23 cellular contexts compared by ENCODE assay signal in genomic region chr22:48423481-48423901, GRCh38.
DNase-seq lines count a peak whose midpoint lies in the region; ATAC-seq and TF ChIP-seq lines count a peak whose summit lies in the region.
"Had no signal": no experiment of that assay in that cellular context is flagged by ENCODE, and none has a peak within 500 bp of the region (broad histone marks: within the 10 kb centered on the region; RNA-seq: fewer than 3 reads in every experiment).

No MANE protein-coding gene starts in this region.

- H2AK5ac ChIP-seq in mesendoderm (ENCODE audit: low read length): no peak overlapping the region

- H4K5ac ChIP-seq in mesendoderm (ENCODE audit: low read length): no peak overlapping the region

- no peak for ATAC-seq in GM18505 (IDR thresholded peaks at IDR 0.05; ENCODE audit: unreplicated experiment)
- ATAC-seq in GM18858 (IDR thresholded peaks at IDR 0.05; ENCODE audit: unreplicated experiment): no peak
- ATAC-seq: activated CD4-positive, alpha-beta T cell treated with anti-CD3 and anti-CD28 coated beads for 36 hours; SK-N-SH treated with all-trans-retinoic acid at 6 μM for 48 hours had no signal

- no peaks in the 10 kb centered on the region for H3K27me3 ChIP-seq in mesendoderm (ENCODE audit: insufficient read depth, low read length, poor library complexity)

- H2BK15ac ChIP-seq in mesendoderm (replicated peaks; ENCODE audit: low read depth): no peak overlapping the region

- H2BK5ac ChIP-seq in mesendoderm (ENCODE audit: low read length): no peak overlapping the region

- no peaks in the 10 kb centered on the region for H3K79me1 ChIP-seq in mesendoderm (ENCODE audit: low read length)

- H3K56ac ChIP-seq in mesendoderm (ENCODE audit: low read length): no peak overlapping the region

- H3K4ac ChIP-seq in mesendoderm (ENCODE audit: low read depth, low read length): no peak overlapping the region

- peak overlapping the region; percentile 34 for H3K23ac ChIP-seq in mesendoderm (ENCODE audit: low read length)

- peak; percentile 19 for DNase-seq in A172 (ENCODE audit: low spot score)
- DNase-seq in DMS79 (lab: John Stamatoyannopoulos, UW): peak; percentile 55
- DNase-seq in NCI-H69 (lab: John Stamatoyannopoulos, UW): peak; percentile 5
- no peak for DNase-seq in mesendoderm
- no peak for DNase-seq in T-helper 9 cell
- DNase-seq in HuH-7.5 (ENCODE audit: low spot score): no peak
- DNase-seq: activated CD4-positive, alpha-beta T cell treated with anti-CD3 and anti-CD28 coated beads for 36 hours; activated effector memory CD4-positive, alpha-beta T cell treated with Interleukin-2 at 50 U/mL for 16 hours; activated T-cell treated with anti-CD3 and anti-CD28 coated beads for 4 hours; Caco-2; dermis blood vessel endothelial cell; GOT3; left ventricle myocardium inferior; naive B cell; NCI-H1436 treated with DMSO at 0.1 percent for 48 hours; NCI-H774; stimulated activated CD4-positive, alpha-beta T cell treated with anti-CD3 and anti-CD28 coated beads, Interleukin-4, amount 100 ng/mL, for 1 hour had no signal

- no peak for TF ChIP-seq POLR2A in GM18505 (IDR thresholded peaks at IDR 0.05; ENCODE audit: borderline replicate concordance, extremely low read depth, insufficient read depth, insufficient read length)

- WGBS in mesendoderm (ENCODE audit: extremely low coverage, insufficient coverage, low lambda C conversion rate): no CpG with 5 or more reads among the region's 7 CpGs

- H4K8ac ChIP-seq in mesendoderm (ENCODE audit: low read depth, low read length): no peak overlapping the region

- H3K36me3 ChIP-seq in mesendoderm (ENCODE audit: control insufficient read depth, insufficient read depth, low read length): no peaks in the 10 kb centered on the region
- H3K36me3 ChIP-seq: left ventricle myocardium inferior had no signal

- H3K4me1 ChIP-seq in mesendoderm (ENCODE audit: control insufficient read depth, low read depth, low read length): peaks cover under 1% of the 10 kb centered on the region
- H3K4me1 ChIP-seq: Caco-2, left ventricle myocardium inferior had no signal

- no peak overlapping the region for H2BK120ac ChIP-seq in mesendoderm (ENCODE audit: low read depth, low read length)

- H3K4me2 ChIP-seq in mesendoderm (ENCODE audit: low read length): no peak overlapping the region
- H3K4me2 ChIP-seq: KMS-11 had no signal

- H3K27ac ChIP-seq in mesendoderm (ENCODE audit: low read depth, low read length): no peak overlapping the region
- H3K27ac ChIP-seq: C4-2B, KMS-11, left ventricle myocardium inferior, RWPE1 had no signal

- no peak overlapping the region for H3K18ac ChIP-seq in mesendoderm (ENCODE audit: low read length)

- H3K9ac ChIP-seq in mesendoderm (ENCODE audit: low read length): no peak overlapping the region
- H3K9ac ChIP-seq: KMS-11 had no signal

- H3K4me3 ChIP-seq in mesendoderm (ENCODE audit: low read length): no peak overlapping the region
- H3K4me3 ChIP-seq: left ventricle myocardium inferior had no signal

- H3K79me2 ChIP-seq in mesendoderm (ENCODE audit: control insufficient read depth, insufficient read depth, low read length): no peaks in the 10 kb centered on the region

Comparison
In these comparisons a context has a peak if more than half of its experiments do, and no peak if none do; other contexts are left out.
1. DNase-seq: peak in A172 (single experiment), DMS79 (single experiment) and NCI-H69 (single experiment); none in mesendoderm (single experiment), T-helper 9 cell (single experiment) and HuH-7.5 (single experiment).